8 cellular contexts compared by ENCODE assay signal in genomic region chr16:31382485-31383161, GRCh38. TPM values are rescaled to one million over a fixed set of nuclear protein-coding genes. Genes with fewer than 3 reads are reported as not detected.
A peak's percentile ranks its signal among the peaks of the same experiment; 100 is the strongest.
DNase-seq lines count a peak whose midpoint lies in the region; ATAC-seq and TF ChIP-seq lines count a peak whose summit lies in the region.

No MANE protein-coding gene starts in this region.

- CTCF ChIA-PET in GM10248 (lab: Yijun Ruan, JAX): interaction anchor here (0.6 to 2.3 kb wide), 37 partner anchors 9 to 476 kb away, joined by 3 to 15 read pairs (median 4); partner anchors contain the start of genes PYCARD and ZNF843

- ATAC-seq in HG03469 (IDR thresholded peaks at IDR 0.05; ENCODE audit: unreplicated experiment): peak; percentile 40
- peak; percentile 86 for ATAC-seq in activated naive CD8-positive, alpha-beta T cell treated with anti-CD3 and anti-CD28 coated beads, Interleukin-2, amount 10 ng/mL, durations not matched to agents 7 days and 5 days (ENCODE audit: low read depth)
- peak; percentile 94 for ATAC-seq in left ventricle myocardium superior
- ATAC-seq in GM18867 (IDR thresholded peaks at IDR 0.05; ENCODE audit: unreplicated experiment): no peak
- ATAC-seq in GM18520 (IDR thresholded peaks at IDR 0.05; ENCODE audit: unreplicated experiment): no peak

- peaks cover 32% of the 10 kb centered on the region for H3K4me1 Mint-ChIP-seq in activated naive CD8-positive, alpha-beta T cell treated with anti-CD3 and anti-CD28 coated beads, Interleukin-2, amount 10 ng/mL, durations not matched to agents 7 days and 5 days

- DNase-seq in GM10248 (ENCODE audit: extremely low spot score) (peak; percentile 83), SKM-1 (lab: John Stamatoyannopoulos, UW; ENCODE audit: unreplicated experiment) (peak; percentile 70), left ventricle myocardium superior (peak; percentile 80), smooth muscle cell of the brain vasculature (ENCODE audit: low read depth, low spot score) (peak; percentile 1)
- DNase-seq in activated naive CD8-positive, alpha-beta T cell treated with anti-CD3 and anti-CD28 coated beads, Interleukin-2, amount 10 ng/mL, durations not matched to agents 7 days and 5 days: peak; percentile 76

- TF ChIP-seq CTCF in GM10248 (IDR thresholded peaks at IDR 0.05; ENCODE audit: control extremely low read depth, extremely low read depth, low read depth, missing control alignments): peak; percentile 94

- no peaks in the 10 kb centered on the region for H3K9me3 Mint-ChIP-seq in activated naive CD8-positive, alpha-beta T cell treated with anti-CD3 and anti-CD28 coated beads, Interleukin-2, amount 10 ng/mL, durations not matched to agents 7 days and 5 days

- no peak overlapping the region for H3K4me3 Mint-ChIP-seq in activated naive CD8-positive, alpha-beta T cell treated with anti-CD3 and anti-CD28 coated beads, Interleukin-2, amount 10 ng/mL, durations not matched to agents 7 days and 5 days

- intact Hi-C loops in left ventricle myocardium superior (cut with micrococcal nuclease): no loop called here

- POLR2A ChIA-PET in GM10248 (lab: Yijun Ruan, JAX): interaction anchor here (1.0 to 1.1 kb wide), 2 partner anchors 182 to 202 kb away, joined by 3 to 4 read pairs; no protein-coding TSS in a partner anchor
- POLR2A ChIA-PET in activated naive CD8-positive, alpha-beta T cell treated with anti-CD3 and anti-CD28 coated beads, Interleukin-2, amount 10 ng/mL, durations not matched to agents 7 days and 5 days (lab: Charles Lee): interaction anchor here (0.6 to 2.0 kb wide), 9 partner anchors 37 to 240 kb away, joined by 3 to 14 read pairs (median 3); partner anchors contain the start of genes FUS, PYCARD, PYDC1 and ZNF843

- H3K27ac Mint-ChIP-seq in activated naive CD8-positive, alpha-beta T cell treated with anti-CD3 and anti-CD28 coated beads, Interleukin-2, amount 10 ng/mL, durations not matched to agents 7 days and 5 days: no peak overlapping the region

- peaks cover 9% of the 10 kb centered on the region for H3K36me3 Mint-ChIP-seq in activated naive CD8-positive, alpha-beta T cell treated with anti-CD3 and anti-CD28 coated beads, Interleukin-2, amount 10 ng/mL, durations not matched to agents 7 days and 5 days

- H3K27me3 Mint-ChIP-seq in activated naive CD8-positive, alpha-beta T cell treated with anti-CD3 and anti-CD28 coated beads, Interleukin-2, amount 10 ng/mL, durations not matched to agents 7 days and 5 days: peaks cover 14% of the 10 kb centered on the region

RNA-seq across cellular contexts. Expression of gene ITGAD, which starts 10.5 kb away (rescaled TPM):
- total RNA-seq in activated naive CD8-positive, alpha-beta T cell treated with anti-CD3 and anti-CD28 coated beads, Interleukin-2, amount 10 ng/mL, durations not matched to agents 7 days and 5 days: under 1 TPM; 0.09 to 0.28 TPM
- total RNA-seq in left ventricle myocardium superior: not detected

RNA-seq across cellular contexts. Expression of gene ITGAX, which starts 27.6 kb away (rescaled TPM):
- 10 to 100 TPM; 26.4 to 26.7 TPM for total RNA-seq in activated naive CD8-positive, alpha-beta T cell treated with anti-CD3 and anti-CD28 coated beads, Interleukin-2, amount 10 ng/mL, durations not matched to agents 7 days and 5 days
- 3.2 TPM for total RNA-seq in left ventricle myocardium superior

RNA-seq across cellular contexts. Expression of gene COX6A2, which starts 45.5 kb away (rescaled TPM):
- not detected for total RNA-seq in activated naive CD8-positive, alpha-beta T cell treated with anti-CD3 and anti-CD28 coated beads, Interleukin-2, amount 10 ng/mL, durations not matched to agents 7 days and 5 days
- 1,516 TPM for total RNA-seq in left ventricle myocardium superior

RNA-seq across cellular contexts. Expression of gene ZNF843, which starts 60.0 kb away (rescaled TPM):
- under 1 TPM; 0.20 to 0.30 TPM for total RNA-seq in activated naive CD8-positive, alpha-beta T cell treated with anti-CD3 and anti-CD28 coated beads, Interleukin-2, amount 10 ng/mL, durations not matched to agents 7 days and 5 days
- 1.6 TPM for total RNA-seq in left ventricle myocardium superior

Comparison
In these comparisons a context has a peak if more than half of its experiments do, and no peak if none do; other contexts are left out.
1. DNase-seq: peak in every context shown above with its lines; median percentile 83 in GM10248; 80 in left ventricle myocardium superior; 76 in activated naive CD8-positive, alpha-beta T cell treated with anti-CD3 and anti-CD28 coated beads, Interleukin-2, amount 10 ng/mL, durations not matched to agents 7 days and 5 days; 70 in SKM-1; 1 in smooth muscle cell of the brain vasculature.
2. ATAC-seq: peak in HG03469 (single experiment), activated naive CD8-positive, alpha-beta T cell treated with anti-CD3 and anti-CD28 coated beads, Interleukin-2, amount 10 ng/mL, durations not matched to agents 7 days and 5 days (single experiment) and left ventricle myocardium superior (single experiment); none in GM18867 (single experiment) and GM18520 (single experiment).
3. RNA of gene COX6A2, which starts 45.5 kb away (total RNA-seq): 1,516 TPM in left ventricle myocardium superior (single experiment); not detected in activated naive CD8-positive, alpha-beta T cell treated with anti-CD3 and anti-CD28 coated beads, Interleukin-2, amount 10 ng/mL, durations not matched to agents 7 days and 5 days; every median in the first group is over 1,000 times any median in the second.